In genomic region chr3:17505856-17506255, GRCh38 we compare ENCODE assay signal across 22 cellular contexts.
DNase-seq lines count a peak whose midpoint lies in the region; ATAC-seq, FAIRE-seq and TF ChIP-seq lines count a peak whose summit lies in the region.
"Had no signal": no experiment of that assay in that cellular context is flagged by ENCODE, and none has a peak within 500 bp of the region (broad histone marks: within the 10 kb centered on the region; RNA-seq: fewer than 3 reads in every experiment).

No MANE protein-coding gene starts in this region.

- peaks cover 4 to 15% (median 4%) of the 10 kb centered on the region in 3 donors for H3K36me3 Mint-ChIP-seq in naive thymus-derived CD8-positive, alpha-beta T cell
- H3K36me3 Mint-ChIP-seq: brain had no signal

- H3K4me1 ChIP-seq in endothelial cell of umbilical vein (ENCODE audit: control insufficient read depth, extremely low read depth, insufficient read depth, low read length) (peaks cover 13% of the 10 kb centered on the region), osteoblast (ENCODE audit: insufficient read depth, low read length) (peaks cover 7% of the 10 kb centered on the region)
- H3K4me1 ChIP-seq: transverse colon had no signal

- H3K4me1 Mint-ChIP-seq in naive thymus-derived CD8-positive, alpha-beta T cell, result no peaks in the 10 kb centered on the region
- H3K4me1 Mint-ChIP-seq: activated naive CD4-positive, alpha-beta T cell treated with anti-CD3 and anti-CD28 coated beads, Interleukin-2, amount 50 U/mL, for 24 hours; brain; T-cell had no signal

- no peak for TF ChIP-seq POLR2A in endothelial cell of umbilical vein (IDR thresholded peaks at IDR 0.05; ENCODE audit: low read depth, low read length)

- H3K27ac ChIP-seq in endothelial cell of umbilical vein (ENCODE audit: insufficient read depth, low read depth, low read length), result no peak overlapping the region
- no peak overlapping the region for H3K27ac ChIP-seq in osteoblast (ENCODE audit: low read depth, low read length)
- no peak overlapping the region for H3K27ac ChIP-seq in dorsolateral prefrontal cortex
- H3K27ac ChIP-seq: epithelial cell of prostate, transverse colon had no signal

- H3K36me3 ChIP-seq in endothelial cell of umbilical vein (ENCODE audit: control insufficient read depth in 2 of 2, extremely low read depth in 1 of 2, insufficient read depth in 2 of 2, low read length in 2 of 2) (no peaks in the 10 kb centered on the region), osteoblast (ENCODE audit: insufficient read depth, low read length) (no peaks in the 10 kb centered on the region)
- H3K36me3 ChIP-seq: transverse colon had no signal

- TF ChIP-seq CTCF in endothelial cell of umbilical vein (IDR thresholded peaks at IDR 0.05; ENCODE audit: extremely low read depth in 1 of 2, insufficient read depth in 1 of 2, low read depth in 1 of 2, low read length in 2 of 2), result no peak
- no peak for TF ChIP-seq CTCF in osteoblast (IDR thresholded peaks at IDR 0.05; ENCODE audit: extremely low read depth, low read depth, low read length)
- no peak for TF ChIP-seq CTCF in dorsolateral prefrontal cortex (IDR thresholded peaks at IDR 0.05 in 54 of 56, conservative IDR thresholded peaks at IDR 0.05 in 2 of 56; ENCODE audit: low read depth in 1 of 56, partially characterized antibody in 56 of 56)

- H3K4me3 Mint-ChIP-seq in naive thymus-derived CD8-positive, alpha-beta T cell, result no peak overlapping the region
- H3K4me3 Mint-ChIP-seq: activated naive CD4-positive, alpha-beta T cell treated with anti-CD3 and anti-CD28 coated beads, Interleukin-2, amount 50 U/mL, for 24 hours; brain; T-cell had no signal

- CTCF ChIA-PET in endothelial cell of umbilical vein (lab: Charles Lee), result interaction anchor here (1.0 to 1.6 kb wide), 2 partner anchors 10 to 139 kb away, joined by 3 to 6 read pairs; no protein-coding TSS in a partner anchor

- POLR2A ChIA-PET in endothelial cell of umbilical vein (lab: Charles Lee), result no interaction called here
- POLR2A ChIA-PET in naive thymus-derived CD8-positive, alpha-beta T cell (lab: Charles Lee), result no interaction called here

- H3K79me2 ChIP-seq in endothelial cell of umbilical vein (ENCODE audit: control insufficient read depth, insufficient read depth, low read length) (no peaks in the 10 kb centered on the region), osteoblast (ENCODE audit: insufficient read depth, low read length) (no peaks in the 10 kb centered on the region)

- H3K27ac Mint-ChIP-seq in naive thymus-derived CD8-positive, alpha-beta T cell, result no peak overlapping the region
- H3K27ac Mint-ChIP-seq: activated naive CD4-positive, alpha-beta T cell treated with anti-CD3 and anti-CD28 coated beads, Interleukin-2, amount 50 U/mL, for 24 hours; brain; T-cell had no signal

- H3K9ac ChIP-seq in endothelial cell of umbilical vein (replicated peaks; ENCODE audit: extremely low read depth, insufficient read depth, low read length), result no peak overlapping the region

- intact Hi-C loops in endothelial cell of umbilical vein (cut with micrococcal nuclease), result no loop called here
- intact Hi-C loops in dorsolateral prefrontal cortex (cut with DNase I), result no loop called here

- H3K9me3 ChIP-seq in endothelial cell of umbilical vein (replicated peaks; ENCODE audit: control insufficient read depth, insufficient read depth, low read length) (no peaks in the 10 kb centered on the region), osteoblast (ENCODE audit: low read depth, low read length) (no peaks in the 10 kb centered on the region)
- H3K9me3 ChIP-seq: transverse colon had no signal

- no peaks in the 10 kb centered on the region for H3K27me3 Mint-ChIP-seq in naive thymus-derived CD8-positive, alpha-beta T cell
- H3K27me3 Mint-ChIP-seq: activated naive CD4-positive, alpha-beta T cell treated with anti-CD3 and anti-CD28 coated beads, Interleukin-2, amount 50 U/mL, for 24 hours; T-cell had no signal

- BruUV-seq in endothelial cell of umbilical vein (replicated peaks; lab: Mats Ljungman, UMichigan), result no TSS peak

- FAIRE-seq in endothelial cell of umbilical vein (lab: Jason Lieb, UNC), result no peak
- FAIRE-seq: GM18507, HepG2, TTC549 had no signal

- dilution Hi-C loops in endothelial cell of umbilical vein (cut with MboI; ENCODE audit: extremely low pct_ligation_motif_present, low sequenced_read_pairs), result no loop called here

- H4K20me1 ChIP-seq in endothelial cell of umbilical vein (replicated peaks; ENCODE audit: control insufficient read depth, extremely low read depth, insufficient read depth, low read length) (no peaks in the 10 kb centered on the region), osteoblast (ENCODE audit: insufficient read depth, low read length) (no peaks in the 10 kb centered on the region)

- H2AFZ ChIP-seq in endothelial cell of umbilical vein (ENCODE audit: low read depth, low read length) (no peak overlapping the region), osteoblast (ENCODE audit: low read length) (no peak overlapping the region)

- ATAC-seq in naive thymus-derived CD8-positive, alpha-beta T cell, result no peak
- no peak for ATAC-seq in stimulated activated naive CD8-positive, alpha-beta T cell treated with anti-CD3 and anti-CD28 coated beads, Interleukin-15, Interleukin-2, amounts not matched to agents 100 U/mL and 50 U/mL, for 24 hours
- no peak for ATAC-seq in HG02623 (IDR thresholded peaks at IDR 0.05; ENCODE audit: unreplicated experiment)
- ATAC-seq: HepG2, left ventricle myocardium superior, T-cell had no signal

- no peaks in the 10 kb centered on the region for H3K9me1 ChIP-seq in endothelial cell of umbilical vein (replicated peaks; ENCODE audit: control insufficient read depth, extremely low read depth, insufficient read depth, low read length)

- H3K4me2 ChIP-seq in endothelial cell of umbilical vein (ENCODE audit: insufficient read depth, low read length) (peak overlapping the region; percentile 12), osteoblast (ENCODE audit: insufficient read depth, low read length) (no peak overlapping the region)

- H3K9me3 Mint-ChIP-seq in naive thymus-derived CD8-positive, alpha-beta T cell, result no peaks in the 10 kb centered on the region
- H3K9me3 Mint-ChIP-seq: activated naive CD4-positive, alpha-beta T cell treated with anti-CD3 and anti-CD28 coated beads, Interleukin-2, amount 50 U/mL, for 24 hours; brain; T-cell had no signal

- H3K27me3 ChIP-seq in endothelial cell of umbilical vein (ENCODE audit: control insufficient read depth in 2 of 2, insufficient read depth in 2 of 2, low read length in 2 of 2) (no peaks in the 10 kb centered on the region), osteoblast (ENCODE audit: insufficient read depth, low read length) (no peaks in the 10 kb centered on the region), dorsolateral prefrontal cortex (no peaks in the 10 kb centered on the region)
- H3K27me3 ChIP-seq: transverse colon had no signal

- H3K4me3 ChIP-seq in endothelial cell of umbilical vein (replicated peaks in 1 of 3; ENCODE audit: insufficient read depth in 1 of 3, low read depth in 1 of 3, low read length in 3 of 3) (no peak overlapping the region), osteoblast (ENCODE audit: insufficient read depth, low read length) (no peak overlapping the region), dorsolateral prefrontal cortex (no peak overlapping the region)
- H3K4me3 ChIP-seq: transverse colon had no signal

- peak; percentile 67 for DNase-seq in ELR (ENCODE audit: low read depth)
- DNase-seq in RPMI7951 (ENCODE audit: low read depth), result peak; percentile 3
- peak; percentile 31 for DNase-seq in endothelial cell of umbilical vein (ENCODE audit: low read depth, low spot score)
- peak; percentile 55 for DNase-seq in osteoblast (ENCODE audit: insufficient read length, low spot score, missing footprints)
- DNase-seq in naive thymus-derived CD8-positive, alpha-beta T cell, result no peak
- no peak for DNase-seq in stimulated activated naive CD8-positive, alpha-beta T cell treated with anti-CD3 and anti-CD28 coated beads, Interleukin-15, Interleukin-2, amounts not matched to agents 100 U/mL and 50 U/mL, for 24 hours
- DNase-seq in dorsolateral prefrontal cortex, result no peak
- DNase-seq: cortex of kidney; head of caudate nucleus; left ventricle myocardium superior; NCI-H510A treated with DMSO at 0.1 percent for 48 hours; SHP77; stimulated activated naive CD4-positive, alpha-beta T cell treated with Interleukin-2 at 50 U/mL for 16 hours; T-cell; transverse colon had no signal

TF ChIP-seq in endothelial cell of umbilical vein, 7 proteins besides CTCF, POLR2A, EP300 and RAD21:
- TF ChIP-seq POLR2AphosphoS5 (IDR thresholded peaks at IDR 0.05; ENCODE audit: insufficient read depth, low read depth, low read length) (no peak), EZH2 (IDR thresholded peaks at IDR 0.05; ENCODE audit: borderline replicate concordance, low read depth, low read length, severe bottlenecking) (no peak), JUN (IDR thresholded peaks at IDR 0.05; ENCODE audit: borderline replicate concordance, insufficient read depth, insufficient read length, low read depth) (peak; percentile 49), MYC (IDR thresholded peaks at IDR 0.05; ENCODE audit: low read depth, low read length) (no peak), MAX (IDR thresholded peaks at IDR 0.05; ENCODE audit: insufficient read depth, insufficient read length) (no peak), GATA2 (IDR thresholded peaks at IDR 0.05; ENCODE audit: insufficient read depth, insufficient read length, low read depth, low read length) (no peak), FOS (IDR thresholded peaks at IDR 0.05; ENCODE audit: borderline replicate concordance, insufficient read depth, low read length) (peak; percentile 72)

Comparison
In these comparisons a context has a peak if more than half of its experiments do, and no peak if none do; other contexts are left out.
1. DNase-seq: peak in ELR (single experiment), RPMI7951 (single experiment), endothelial cell of umbilical vein (single experiment) and osteoblast (single experiment); none in naive thymus-derived CD8-positive, alpha-beta T cell (0 of 10), stimulated activated naive CD8-positive, alpha-beta T cell treated with anti-CD3 and anti-CD28 coated beads, Interleukin-15, Interleukin-2, amounts not matched to agents 100 U/mL and 50 U/mL, for 24 hours (single experiment) and dorsolateral prefrontal cortex (0 of 10).